16 cellular contexts compared by ENCODE assay signal in genomic region chr20:62721511-62722197, GRCh38. TPM values are rescaled to one million over a fixed set of nuclear protein-coding genes. Genes with fewer than 3 reads are reported as not detected.
"Had no signal": no experiment of that assay in that cellular context is flagged by ENCODE, and none has a peak within 500 bp of the region (broad histone marks: within the 10 kb centered on the region; RNA-seq: fewer than 3 reads in every experiment).

No MANE protein-coding gene starts in this region.

- H3K36me3 ChIP-seq: brain microvascular endothelial cell, lower lobe of right lung, neural progenitor cell, pancreas, tibial artery, vagina had no signal

- H3K27me3 ChIP-seq: pancreas, vagina had no signal

- H3K4me3 ChIP-seq: dorsolateral prefrontal cortex, lower lobe of right lung, neural progenitor cell, pancreas, tibial artery, vagina had no signal

- H3K9me3 ChIP-seq: pancreas, vagina had no signal

- DNase-seq: activated naive CD4-positive, alpha-beta T cell treated with Interleukin-2 at 50 U/mL for 16 hours; activated T-cell treated with anti-CD3 and anti-CD28 coated beads, Interleukin-2, amount 50 U/mL, for 1 hour; brain microvascular endothelial cell; cerebellar nuclear complex; dorsolateral prefrontal cortex; hypothalamus; stimulated activated CD4-positive, alpha-beta T cell treated with anti-CD3 and anti-CD28 coated beads, Interleukin-4, amount 100 ng/mL, for 1 hour; stimulated activated CD8-positive, alpha-beta memory T cell treated with anti-CD3 and anti-CD28 coated beads, Interleukin-4, amount 100 ng/mL, for 48 hours; T-helper 9 cell; tibial artery had no signal

- H3K4me1 ChIP-seq: lower lobe of right lung, neural progenitor cell, pancreas, tibial artery, vagina had no signal

- H3K27ac ChIP-seq: brain microvascular endothelial cell, dorsolateral prefrontal cortex, lower lobe of right lung, neural progenitor cell, pancreas, tibial artery, vagina had no signal

- ATAC-seq: left cardiac atrium, lower lobe of right lung, pancreas had no signal

- H3K9ac ChIP-seq: neural progenitor cell had no signal

RNA-seq across cellular contexts. Expression of gene NTSR1, which starts 13.0 kb away (rescaled TPM):
- total RNA-seq: left cardiac atrium, lower lobe of right lung, renal cortical epithelial cell had no signal
